Comparison of ENCODE assay signal across 8 cellular contexts in genomic region chr7:150368098-150368883, GRCh38. TPM values are rescaled to one million over a fixed set of nuclear protein-coding genes. Genes with fewer than 3 reads are reported as not detected.
DNase-seq lines count a peak whose midpoint lies in the region; ATAC-seq and TF ChIP-seq lines count a peak whose summit lies in the region.

Gene REPIN1, plus strand, starts transcription at chr7:150368822. Its CDS starts 890 bp downstream, at chr7:150369712.

- no peaks in the 10 kb centered on the region for H3K36me3 ChIP-seq in SK-N-MC (ENCODE audit: insufficient read depth, low read length)
- peaks cover 0 to 33% of the 10 kb centered on the region in 2 donors for H3K36me3 ChIP-seq in gastroesophageal sphincter
- H3K36me3 ChIP-seq in neutrophil, result peaks cover 23% of the 10 kb centered on the region

- CTCF ChIA-PET in activated naive CD4-positive, alpha-beta T cell treated with anti-CD3 and anti-CD28 coated beads for 36 hours (lab: Charles Lee), result interaction anchor here (3.4 kb wide), 1 partner anchor 12 kb away, joined by 22 read pairs; no protein-coding TSS in a partner anchor

- no peak for TF ChIP-seq EP300 in gastroesophageal sphincter (IDR thresholded peaks at IDR 0.05)

- no peaks in the 10 kb centered on the region for H3K9me3 ChIP-seq in SK-N-MC (ENCODE audit: low read depth, low read length)
- H3K9me3 ChIP-seq in gastroesophageal sphincter, result no peaks in the 10 kb centered on the region
- H3K9me3 ChIP-seq in neutrophil, result no peaks in the 10 kb centered on the region

- H3K9me3 Mint-ChIP-seq in activated naive CD4-positive, alpha-beta T cell treated with anti-CD3 and anti-CD28 coated beads for 36 hours, result no peaks in the 10 kb centered on the region

- H3K27me3 Mint-ChIP-seq in activated naive CD4-positive, alpha-beta T cell treated with anti-CD3 and anti-CD28 coated beads for 36 hours (ENCODE audit: low read depth), result no peaks in the 10 kb centered on the region

- WGBS in gastroesophageal sphincter (ENCODE audit: low coverage in 1 of 2), 2 donors, result 0% methylated on average over 7 of the region's 85 CpGs

- ATAC-seq in gastroesophageal sphincter, result peak; percentile 86

- peak within 1 kb of the TSS; percentile 95 for H3K27ac Mint-ChIP-seq in activated naive CD4-positive, alpha-beta T cell treated with anti-CD3 and anti-CD28 coated beads for 36 hours

- H3K4me3 ChIP-seq in SK-N-MC (peak within 1 kb of the TSS; percentile 81), gastroesophageal sphincter (peak within 1 kb of the TSS; percentile 73 to 75), neutrophil (ENCODE audit: low read depth in 1 of 2, low read length in 1 of 2) (peak within 1 kb of the TSS; percentile 91 to 95)

- no peaks in the 10 kb centered on the region for H3K27me3 ChIP-seq in gastroesophageal sphincter
- H3K27me3 ChIP-seq in neutrophil, result no peaks in the 10 kb centered on the region

- H3K4me1 ChIP-seq in gastroesophageal sphincter (peaks cover 0 to 49% (median 16%) of the 10 kb centered on the region in 3 donors), neutrophil (ENCODE audit: control insufficient read depth in 1 of 2, insufficient read depth in 1 of 2, low read depth in 1 of 2, low read length in 1 of 2) (peaks cover 60 to 67% of the 10 kb centered on the region in 2 experiments)

- no peak within 1 kb of the TSS for H3K27ac ChIP-seq in SK-N-MC
- peak within 1 kb of the TSS; percentile 76 to 95 (median 93) for H3K27ac ChIP-seq in gastroesophageal sphincter
- peak within 1 kb of the TSS; percentile 92 for H3K27ac ChIP-seq in neutrophil

- H3K4me1 Mint-ChIP-seq in activated naive CD4-positive, alpha-beta T cell treated with anti-CD3 and anti-CD28 coated beads for 36 hours (ENCODE audit: low read depth), result peaks cover 45% of the 10 kb centered on the region

- intact Hi-C loops in activated naive CD4-positive, alpha-beta T cell treated with anti-CD3 and anti-CD28 coated beads for 36 hours (cut with micrococcal nuclease), result loop anchor here (1.0 to 5.0 kb wide), 4 partner anchors 11 to 389 kb away; partner anchors contain the start of gene GIMAP7

- peak; percentile 73 to 78 for TF ChIP-seq POLR2A in gastroesophageal sphincter (IDR thresholded peaks at IDR 0.05)

- peak within 1 kb of the TSS; percentile 83 for H3K9ac ChIP-seq in SK-N-MC (ENCODE audit: insufficient read length)

- H3K36me3 Mint-ChIP-seq in activated naive CD4-positive, alpha-beta T cell treated with anti-CD3 and anti-CD28 coated beads for 36 hours (ENCODE audit: low read depth), result peaks cover 11% of the 10 kb centered on the region

- TF ChIP-seq CTCF in gastroesophageal sphincter (IDR thresholded peaks at IDR 0.05) (peak in 1 of 4 experiments; percentile 15), neutrophil (IDR thresholded peaks at IDR 0.05) (no peak), subcutaneous adipose tissue (IDR thresholded peaks at IDR 0.05; ENCODE audit: low read depth) (no peak)

- DNase-seq in ELF-1 (ENCODE audit: low read depth, low spot score) (peak; percentile 86), H4 (ENCODE audit: low spot score) (peak; percentile 89), M059J (ENCODE audit: low read depth) (peak; percentile 83), SK-N-MC (ENCODE audit: low read depth, low spot score) (no peak)
- peak; percentile 84 for DNase-seq in activated naive CD4-positive, alpha-beta T cell treated with anti-CD3 and anti-CD28 coated beads for 36 hours

- peak within 1 kb of the TSS; percentile 94 for H3K4me3 Mint-ChIP-seq in activated naive CD4-positive, alpha-beta T cell treated with anti-CD3 and anti-CD28 coated beads for 36 hours

RNA-seq across cellular contexts. Expression of gene REPIN1, which starts in this region (rescaled TPM):
- 40.4 and 48.3 TPM in 2 replicates for total RNA-seq in H4 (2014; rRNA removed; shearing (Covaris generic))
- total RNA-seq in M059J (2014; rRNA removed; shearing (Covaris generic)), result 103 and 155 TPM in 2 replicates
- 10 to 100 TPM; 45.7 to 49.3 TPM for total RNA-seq in activated naive CD4-positive, alpha-beta T cell treated with anti-CD3 and anti-CD28 coated beads for 36 hours
- total RNA-seq in gastroesophageal sphincter, result 100 to 1,000 TPM in 2 of 4 donors, 10 to 100 TPM in 2; 72.7 to 132 (median 102) TPM
- total RNA-seq in subcutaneous adipose tissue, result 10 to 100 TPM; 28.9 to 75.4 (median 31.8) TPM
